Comparison of ENCODE assay signal across 8 cellular contexts in genomic region chr16:85010931-85011845, GRCh38. TPM values are rescaled to one million over a fixed set of nuclear protein-coding genes. Genes with fewer than 3 reads are reported as not detected.
DNase-seq lines count a peak whose midpoint lies in the region; ATAC-seq lines count a peak whose summit lies in the region.

A gene with protein sequence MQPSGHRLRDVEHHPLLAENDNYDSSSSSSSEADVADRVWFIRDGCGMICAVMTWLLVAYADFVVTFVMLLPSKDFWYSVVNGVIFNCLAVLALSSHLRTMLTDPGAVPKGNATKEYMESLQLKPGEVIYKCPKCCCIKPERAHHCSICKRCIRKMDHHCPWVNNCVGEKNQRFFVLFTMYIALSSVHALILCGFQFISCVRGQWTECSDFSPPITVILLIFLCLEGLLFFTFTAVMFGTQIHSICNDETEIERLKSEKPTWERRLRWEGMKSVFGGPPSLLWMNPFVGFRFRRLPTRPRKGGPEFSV (minus strand): TSS chr16:85011535. CDS start chr16:84990618, 20,917 bp downstream.

- CTCF ChIA-PET in CD4-positive, alpha-beta memory T cell (lab: Charles Lee; ENCODE audit: partially characterized antibody): interaction anchor here (0.7 to 4.0 kb wide), 10 partner anchors 10 to 259 kb away, joined by 3 to 34 read pairs (median 4); partner anchors contain the start of gene KIAA0513
- CTCF ChIA-PET in activated CD8-positive, alpha-beta memory T cell treated with anti-CD3 and anti-CD28 coated beads, Interleukin-2, amount 10 ng/mL, durations not matched to agents 7 days and 5 days (lab: Charles Lee): interaction anchor here (0.8 to 4.7 kb wide), 12 partner anchors 9 to 258 kb away, joined by 3 to 34 read pairs (median 4); partner anchors contain the start of gene KIAA0513

- peak within 1 kb of the TSS; percentile 94 to 99 (median 99) for H3K27ac Mint-ChIP-seq in CD4-positive, alpha-beta memory T cell
- H3K27ac Mint-ChIP-seq in activated CD8-positive, alpha-beta memory T cell treated with anti-CD3 and anti-CD28 coated beads, Interleukin-2, amount 10 ng/mL, durations not matched to agents 7 days and 5 days: peak within 1 kb of the TSS; percentile 98

- no peaks in the 10 kb centered on the region for H3K9me3 ChIP-seq in CD4-positive, alpha-beta memory T cell (ENCODE audit: control insufficient read depth in 1 of 2, low read length in 2 of 2)
- H3K9me3 ChIP-seq in endocrine pancreas (ENCODE audit: control insufficient read depth, low read length) (no peaks in the 10 kb centered on the region), mesodermal cell (ENCODE audit: control insufficient read depth, low read length) (no peaks in the 10 kb centered on the region)

- no peaks in the 10 kb centered on the region for H3K9me3 Mint-ChIP-seq in CD4-positive, alpha-beta memory T cell
- H3K9me3 Mint-ChIP-seq in activated CD8-positive, alpha-beta memory T cell treated with anti-CD3 and anti-CD28 coated beads, Interleukin-2, amount 10 ng/mL, durations not matched to agents 7 days and 5 days (ENCODE audit: low read depth): no peaks in the 10 kb centered on the region

- peaks cover 26% of the 10 kb centered on the region for H3K4me1 ChIP-seq in CD4-positive, alpha-beta memory T cell (ENCODE audit: insufficient read depth, low read length)
- H3K4me1 ChIP-seq in endocrine pancreas (ENCODE audit: control insufficient read depth, insufficient read depth, low read length): no peaks in the 10 kb centered on the region
- peaks cover 5% of the 10 kb centered on the region for H3K4me1 ChIP-seq in mesodermal cell (ENCODE audit: control insufficient read depth, insufficient read depth, low read length, poor library complexity, severe bottlenecking)

- POLR2A ChIA-PET in CD4-positive, alpha-beta memory T cell (lab: Charles Lee; ENCODE audit: partially characterized antibody): interaction anchor here (0.6 to 6.9 kb wide), 9 partner anchors 9 to 496 kb away, joined by 3 to 74 read pairs (median 6); partner anchors contain the start of gene KIAA0513

- H3K4me3 Mint-ChIP-seq in CD4-positive, alpha-beta memory T cell: peak within 1 kb of the TSS; percentile 96 to 98 (median 98)
- peak within 1 kb of the TSS; percentile 91 for H3K4me3 Mint-ChIP-seq in activated CD8-positive, alpha-beta memory T cell treated with anti-CD3 and anti-CD28 coated beads, Interleukin-2, amount 10 ng/mL, durations not matched to agents 7 days and 5 days

- peaks cover 0 to 12% of the 10 kb centered on the region in 2 donors for H3K36me3 Mint-ChIP-seq in CD4-positive, alpha-beta memory T cell
- H3K36me3 Mint-ChIP-seq in activated CD8-positive, alpha-beta memory T cell treated with anti-CD3 and anti-CD28 coated beads, Interleukin-2, amount 10 ng/mL, durations not matched to agents 7 days and 5 days: peaks cover 8% of the 10 kb centered on the region

- H3K27me3 Mint-ChIP-seq in CD4-positive, alpha-beta memory T cell: peaks cover 0 to 2% of the 10 kb centered on the region in 2 donors
- peaks cover 5% of the 10 kb centered on the region for H3K27me3 Mint-ChIP-seq in activated CD8-positive, alpha-beta memory T cell treated with anti-CD3 and anti-CD28 coated beads, Interleukin-2, amount 10 ng/mL, durations not matched to agents 7 days and 5 days

- ATAC-seq in GM19395 (IDR thresholded peaks at IDR 0.05; ENCODE audit: unreplicated experiment): peak; percentile 86
- ATAC-seq in HG03558 (IDR thresholded peaks at IDR 0.05; ENCODE audit: extremely low read depth, unreplicated experiment): peak; percentile 77
- ATAC-seq in activated CD8-positive, alpha-beta memory T cell treated with anti-CD3 and anti-CD28 coated beads, Interleukin-2, amount 10 ng/mL, durations not matched to agents 7 days and 5 days: peak; percentile 95

- peak; percentile 82 to 86 (median 84) for DNase-seq in CD4-positive, alpha-beta memory T cell
- DNase-seq in NOMO-1 treated with dmso at 0.1 percent for 144 hours (lab: John Stamatoyannopoulos, UW; ENCODE audit: unreplicated experiment): peak; percentile 79
- DNase-seq in activated CD8-positive, alpha-beta memory T cell treated with anti-CD3 and anti-CD28 coated beads, Interleukin-2, amount 10 ng/mL, durations not matched to agents 7 days and 5 days: peak; percentile 88
- DNase-seq in stimulated activated CD8-positive, alpha-beta memory T cell treated with anti-CD3 and anti-CD28 coated beads, Interleukin-15, amount 100 ng/mL, for 4 hours (ENCODE audit: low read depth in 2 of 2): peak; percentile 61 to 74

- peak within 1 kb of the TSS; percentile 96 to 99 for H3K4me3 ChIP-seq in CD4-positive, alpha-beta memory T cell (ENCODE audit: low read length in 2 of 2)
- H3K4me3 ChIP-seq in endocrine pancreas (ENCODE audit: control insufficient read depth, insufficient read depth, low read length): peak within 1 kb of the TSS; percentile 88
- peak within 1 kb of the TSS; percentile 86 for H3K4me3 ChIP-seq in mesodermal cell (ENCODE audit: extremely low read depth, insufficient read depth, low read length, poor library complexity, severe bottlenecking)

- H3K36me3 ChIP-seq in CD4-positive, alpha-beta memory T cell (ENCODE audit: insufficient read depth, low read length): no peaks in the 10 kb centered on the region
- no peaks in the 10 kb centered on the region for H3K36me3 ChIP-seq in endocrine pancreas (ENCODE audit: control insufficient read depth, insufficient read depth, low read length)
- H3K36me3 ChIP-seq in mesodermal cell (ENCODE audit: control insufficient read depth, insufficient read depth, low read length): peaks cover 22% of the 10 kb centered on the region

- WGBS in mesodermal cell (ENCODE audit: insufficient coverage in 2 of 2), 2 experiments: 0 to 1% methylated on average over 77 to 80 of the region's 86 CpGs

- no peaks in the 10 kb centered on the region for H3K27me3 ChIP-seq in CD4-positive, alpha-beta memory T cell (ENCODE audit: insufficient read depth, low read length)
- H3K27me3 ChIP-seq in endocrine pancreas (ENCODE audit: control insufficient read depth, insufficient read depth, low read length): no peaks in the 10 kb centered on the region

- intact Hi-C loops in CD4-positive, alpha-beta memory T cell (cut with micrococcal nuclease): loop anchor here (1.0 kb wide), 3 partner anchors 16 to 75 kb away; partner anchors contain the start of gene KIAA0513

- peak within 1 kb of the TSS; percentile 84 for H3K9ac ChIP-seq in endocrine pancreas (ENCODE audit: control insufficient read depth, insufficient read depth, low read length)

- peak within 1 kb of the TSS; percentile 93 for H3K27ac ChIP-seq in CD4-positive, alpha-beta memory T cell (ENCODE audit: low read depth, low read length)
- H3K27ac ChIP-seq in mesodermal cell (ENCODE audit: low read depth, low read length, severe bottlenecking): peak within 1 kb of the TSS; percentile 92

- H3K4me1 Mint-ChIP-seq in CD4-positive, alpha-beta memory T cell: peaks cover 22 to 51% (median 38%) of the 10 kb centered on the region in 4 donors
- peaks cover 30% of the 10 kb centered on the region for H3K4me1 Mint-ChIP-seq in activated CD8-positive, alpha-beta memory T cell treated with anti-CD3 and anti-CD28 coated beads, Interleukin-2, amount 10 ng/mL, durations not matched to agents 7 days and 5 days

RNA-seq across cellular contexts. Expression of the gene that starts here (rescaled TPM):
- total RNA-seq in CD4-positive, alpha-beta memory T cell: 10 to 100 TPM; 33.8 to 35.6 TPM
- 10 to 100 TPM; 27.1 to 40.2 TPM for polyA plus RNA-seq in CD4-positive, alpha-beta memory T cell
- total RNA-seq in activated CD8-positive, alpha-beta memory T cell treated with anti-CD3 and anti-CD28 coated beads, Interleukin-2, amount 10 ng/mL, durations not matched to agents 7 days and 5 days: 10 to 100 TPM; 22.3 to 27.1 TPM
- 39.8 TPM for polyA plus RNA-seq in mesodermal cell (2013, experiment 1 of 2)
- 32.8 TPM for polyA plus RNA-seq in mesodermal cell (2013, experiment 2 of 2)

Comparison
In these comparisons a context has a peak if more than half of its experiments do, and no peak if none do; other contexts are left out.
1. Peak in every context shown above with its lines: DNase-seq, ATAC-seq, H3K4me3 ChIP-seq and H3K27ac ChIP-seq.